1 cellular context compared by ENCODE assay signal in genomic region chr11:1845095-1845429, GRCh38.
TF ChIP-seq lines count a peak whose summit lies in the region.

No MANE protein-coding gene starts in this region.

TF ChIP-seq in endothelial cell of umbilical vein, 7 proteins besides CTCF, POLR2A, EP300 and RAD21 (continued from another document):
- TF ChIP-seq, protein P1, sequence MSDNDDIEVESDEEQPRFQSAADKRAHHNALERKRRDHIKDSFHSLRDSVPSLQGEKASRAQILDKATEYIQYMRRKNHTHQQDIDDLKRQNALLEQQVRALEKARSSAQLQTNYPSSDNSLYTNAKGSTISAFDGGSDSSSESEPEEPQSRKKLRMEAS (IDR thresholded peaks at IDR 0.05; ENCODE audit: insufficient read depth, insufficient read length), result no peak
- TF ChIP-seq EZH2 (IDR thresholded peaks at IDR 0.05; ENCODE audit: borderline replicate concordance, low read depth, low read length, severe bottlenecking), result no peak
